ENCODE assay signal across 8 cellular contexts in the genomic region with DNA sequence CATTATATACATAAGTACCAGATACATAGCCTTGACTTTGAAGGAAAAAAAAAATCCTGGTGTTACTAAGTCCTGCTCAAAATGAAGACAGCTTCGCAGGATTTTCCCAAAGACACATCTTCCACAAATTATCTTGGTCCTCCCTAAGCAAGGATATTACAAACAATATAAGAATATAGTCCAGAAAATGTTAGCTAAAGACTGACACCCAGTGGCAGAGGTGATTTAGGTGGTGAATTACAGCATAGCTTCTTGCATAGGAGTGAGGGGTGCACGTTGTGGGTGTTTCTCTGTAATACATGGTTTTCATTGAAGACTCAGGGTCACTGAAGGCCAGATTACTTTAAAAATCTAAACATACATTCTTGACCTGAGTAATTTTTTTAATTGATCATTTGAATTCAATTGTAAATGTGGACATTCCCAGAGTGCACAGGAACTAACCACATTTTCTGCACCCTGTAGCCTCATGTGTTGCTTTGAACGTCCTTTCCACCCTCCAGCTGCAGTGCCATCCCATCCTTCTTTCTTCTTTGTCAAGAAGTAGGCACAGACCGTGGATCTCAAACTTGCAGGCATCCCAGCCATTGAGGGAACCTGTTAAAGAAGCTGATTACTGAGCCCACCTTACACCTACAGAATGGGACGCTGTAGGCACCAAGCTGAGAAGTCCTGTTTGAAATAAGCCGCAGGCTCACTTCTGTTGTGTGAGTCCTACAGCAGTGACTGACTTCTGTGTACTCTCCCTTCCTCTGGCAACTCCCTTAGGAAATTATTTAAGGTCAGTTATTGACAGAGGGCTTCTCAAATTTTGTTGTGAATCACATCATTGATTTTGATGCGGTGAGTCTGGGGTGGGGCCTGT.
A peak's percentile ranks its signal among the peaks of the same experiment; 100 is the strongest.
DNase-seq lines count a peak whose midpoint lies in the region; ATAC-seq and TF ChIP-seq lines count a peak whose summit lies in the region.

No MANE protein-coding gene starts in this region.

- POLR2A ChIA-PET in CD8-positive, alpha-beta T cell (lab: Charles Lee): no interaction called here

- no peaks in the 10 kb centered on the region for H3K27me3 Mint-ChIP-seq in CD8-positive, alpha-beta T cell (ENCODE audit: low read depth)
- peaks cover 8% of the 10 kb centered on the region for H3K27me3 Mint-ChIP-seq in brain

- H3K4me1 ChIP-seq in CD8-positive, alpha-beta T cell (ENCODE audit: insufficient read depth, low read length): no peaks in the 10 kb centered on the region
- H3K4me1 ChIP-seq in lower lobe of right lung: no peaks in the 10 kb centered on the region

- no peak overlapping the region for H3K27ac ChIP-seq in CD8-positive, alpha-beta T cell (ENCODE audit: low read depth, low read length)
- H3K27ac ChIP-seq in lower lobe of right lung: no peak overlapping the region

- CTCF ChIA-PET in CD8-positive, alpha-beta T cell (lab: Charles Lee): interaction anchor here (0.6 to 4.4 kb wide), 17 partner anchors 14 to 854 kb away, joined by 3 to 31 read pairs (median 5); no protein-coding TSS in a partner anchor

- no peaks in the 10 kb centered on the region for H3K27me3 ChIP-seq in CD8-positive, alpha-beta T cell (ENCODE audit: insufficient read depth, low read length)
- H3K27me3 ChIP-seq in lower lobe of right lung (ENCODE audit: low read depth): no peaks in the 10 kb centered on the region

- no peak overlapping the region for H3K4me3 ChIP-seq in CD8-positive, alpha-beta T cell (ENCODE audit: low read depth, low read length)
- H3K4me3 ChIP-seq in lower lobe of right lung: no peak overlapping the region

- H3K9me3 Mint-ChIP-seq in CD8-positive, alpha-beta T cell: no peaks in the 10 kb centered on the region
- no peaks in the 10 kb centered on the region for H3K9me3 Mint-ChIP-seq in brain

- no peak overlapping the region for H3K27ac Mint-ChIP-seq in CD8-positive, alpha-beta T cell
- peak overlapping the region in 1 of 5 experiments; percentile 60 for H3K27ac Mint-ChIP-seq in brain

- no peaks in the 10 kb centered on the region for H3K36me3 Mint-ChIP-seq in CD8-positive, alpha-beta T cell
- H3K36me3 Mint-ChIP-seq in brain: no peaks in the 10 kb centered on the region

- H3K4me1 Mint-ChIP-seq in CD8-positive, alpha-beta T cell (ENCODE audit: low read depth): peaks cover 8% of the 10 kb centered on the region
- peaks cover 3% of the 10 kb centered on the region for H3K4me1 Mint-ChIP-seq in brain

- intact Hi-C loops in CD8-positive, alpha-beta T cell (cut with DNase I, micrococcal nuclease): loop anchor here (1.0 to 10.0 kb wide), 5 partner anchors 299 to 910 kb away; a partner anchor contains a TSS
- intact Hi-C loops in lower lobe of right lung (cut with DNase I) (loop anchor here (5.0 kb wide), 1 partner anchor 103 kb away; a partner anchor contains a TSS), posterior vena cava (cut with DNase I) (loop anchor here (5.0 to 10.0 kb wide), 2 partner anchors 108 to 110 kb away; no protein-coding TSS in a partner anchor)

- TF ChIP-seq CTCF in CD8-positive, alpha-beta T cell (IDR thresholded peaks at IDR 0.05): peak; percentile 41
- TF ChIP-seq CTCF in brain (conservative IDR thresholded peaks at IDR 0.05) (peak; percentile 35 to 55), lower lobe of right lung (IDR thresholded peaks at IDR 0.05) (peak; percentile 50)

- ATAC-seq in CD8-positive, alpha-beta T cell: peak; percentile 40
- ATAC-seq in GM18517 (IDR thresholded peaks at IDR 0.05; ENCODE audit: unreplicated experiment) (peak; percentile 46), lower lobe of right lung (peak; percentile 41 to 50), HG02885 (IDR thresholded peaks at IDR 0.05; ENCODE audit: poor library complexity, unreplicated experiment) (no peak), GM21529 (IDR thresholded peaks at IDR 0.05; ENCODE audit: unreplicated experiment) (no peak)

- H3K9me3 ChIP-seq in CD8-positive, alpha-beta T cell (ENCODE audit: low read length): no peaks in the 10 kb centered on the region
- no peaks in the 10 kb centered on the region for H3K9me3 ChIP-seq in lower lobe of right lung

- no peaks in the 10 kb centered on the region for H3K36me3 ChIP-seq in CD8-positive, alpha-beta T cell (ENCODE audit: insufficient read depth, low read length)
- H3K36me3 ChIP-seq in lower lobe of right lung: no peaks in the 10 kb centered on the region

- DNase-seq in CD8-positive, alpha-beta T cell: peak in 1 of 7 experiments; percentile 11
- DNase-seq in NCI-H2196 (lab: John Stamatoyannopoulos, UW; ENCODE audit: unreplicated experiment) (peak; percentile 44), lower lobe of right lung (no peak), posterior vena cava (ENCODE audit: low spot score) (no peak)

- H3K4me3 Mint-ChIP-seq in CD8-positive, alpha-beta T cell: no peak overlapping the region
- H3K4me3 Mint-ChIP-seq in brain: no peak overlapping the region

Comparison
In these comparisons a context has a peak if more than half of its experiments do, and no peak if none do; other contexts are left out.
1. ATAC-seq: peak in CD8-positive, alpha-beta T cell (single experiment), GM18517 (single experiment) and lower lobe of right lung (2 of 2); none in HG02885 (single experiment) and GM21529 (single experiment).
2. Peak in every context shown above with its lines, with median percentiles within 50 percentile points of each other: CTCF ChIP-seq.